ENCODE assay signal across 1 cellular context in the genomic region with DNA sequence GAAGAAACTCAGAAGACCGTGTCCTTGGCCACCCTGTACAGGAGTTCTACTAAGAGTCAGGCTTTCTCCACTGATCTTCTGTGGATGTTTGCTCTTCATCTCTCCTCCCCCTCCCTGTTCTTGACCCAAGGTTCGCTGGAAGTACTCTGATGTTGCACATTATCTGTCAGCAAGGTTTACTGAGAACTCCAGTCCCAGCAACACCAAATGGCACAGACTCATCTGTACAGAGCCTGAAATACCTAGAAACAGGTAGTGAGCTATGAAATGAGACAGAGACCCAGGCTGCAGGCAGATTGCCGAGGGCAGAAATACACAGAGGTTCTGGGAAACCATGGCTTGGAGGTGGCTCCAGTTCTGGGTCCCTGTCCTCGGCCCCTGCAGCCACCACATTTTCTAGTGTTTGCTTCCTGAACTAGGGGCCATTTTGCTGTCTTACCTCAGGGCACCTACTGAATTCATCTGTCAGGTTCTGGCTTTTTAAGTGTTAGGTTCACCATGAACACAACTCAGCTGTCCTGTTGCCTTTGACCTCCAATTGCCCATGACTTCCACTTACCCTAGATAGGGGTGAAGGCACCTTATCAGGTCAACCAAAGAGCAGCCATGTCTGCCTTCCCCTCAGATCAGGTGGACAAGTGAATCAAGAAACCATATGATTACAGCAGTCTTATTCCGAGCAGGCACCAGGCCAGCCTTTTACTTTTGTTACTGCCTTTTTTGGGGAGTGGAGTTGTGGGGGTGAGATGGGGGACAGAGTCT.
TF ChIP-seq lines count a peak whose summit lies in the region.

No MANE protein-coding gene starts in this region.

TF ChIP-seq in K562, 482 proteins besides CTCF, POLR2A, EP300 and RAD21 (continued from another document and continues in another):
- TF ChIP-seq, protein P1, sequence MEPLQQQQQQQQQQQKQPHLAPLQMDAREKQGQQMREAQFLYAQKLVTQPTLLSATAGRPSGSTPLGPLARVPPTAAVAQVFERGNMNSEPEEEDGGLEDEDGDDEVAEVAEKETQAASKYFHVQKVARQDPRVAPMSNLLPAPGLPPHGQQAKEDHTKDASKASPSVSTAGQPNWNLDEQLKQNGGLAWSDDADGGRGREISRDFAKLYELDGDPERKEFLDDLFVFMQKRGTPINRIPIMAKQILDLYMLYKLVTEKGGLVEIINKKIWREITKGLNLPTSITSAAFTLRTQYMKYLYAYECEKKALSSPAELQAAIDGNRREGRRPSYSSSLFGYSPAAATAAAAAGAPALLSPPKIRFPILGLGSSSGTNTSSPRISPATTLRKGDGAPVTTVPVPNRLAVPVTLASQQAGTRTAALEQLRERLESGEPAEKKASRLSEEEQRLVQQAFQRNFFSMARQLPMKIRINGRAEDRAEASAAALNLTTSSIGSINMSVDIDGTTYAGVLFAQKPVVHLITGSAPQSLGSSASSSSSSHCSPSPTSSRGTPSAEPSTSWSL (CRISPR knock-in tag; IDR thresholded peaks at IDR 0.05; ENCODE audit: borderline replicate concordance): no peak
- TF ChIP-seq FOXA3 (CRISPR knock-in tag; conservative IDR thresholded peaks at IDR 0.05 in 1 of 2, IDR thresholded peaks at IDR 0.05 in 1 of 2) (no peak), CEBPB (tag; IDR thresholded peaks at IDR 0.05) (no peak), GTF2F1 (IDR thresholded peaks at IDR 0.05; ENCODE audit: low read depth, low read length) (no peak), ZFX (CRISPR knock-in tag; IDR thresholded peaks at IDR 0.05) (no peak), TBL1XR1 (IDR thresholded peaks at IDR 0.05; ENCODE audit: low read length in 2 of 2) (no peak), DMBX1 (CRISPR knock-in tag; IDR thresholded peaks at IDR 0.05; ENCODE audit: borderline replicate concordance) (peak; percentile 82), RHOXF2B (CRISPR knock-in tag; conservative IDR thresholded peaks at IDR 0.05) (no peak), TAL1 (IDR thresholded peaks at IDR 0.05) (no peak), MTA1 (IDR thresholded peaks at IDR 0.05; ENCODE audit: borderline replicate concordance) (no peak), HNRNPUL1 (IDR thresholded peaks at IDR 0.05; ENCODE audit: low read length) (no peak), FOXK1 (CRISPR knock-in tag; IDR thresholded peaks at IDR 0.05; ENCODE audit: borderline replicate concordance) (no peak), ZNF324 (CRISPR knock-in tag; IDR thresholded peaks at IDR 0.05) (no peak), FOXM1 (IDR thresholded peaks at IDR 0.05; ENCODE audit: low read depth) (no peak), FOXM1 (CRISPR knock-in tag; IDR thresholded peaks at IDR 0.05; ENCODE audit: low read depth) (no peak), PYGO2 (tag; IDR thresholded peaks at IDR 0.05) (0 out of 2 replicates have a peak, but pooled peaks have one; percentile 24), ATF1 (CRISPR knock-in tag; IDR thresholded peaks at IDR 0.05) (no peak), ATF1 (tag; IDR thresholded peaks at IDR 0.05) (no peak), POLR2AphosphoS2 (IDR thresholded peaks at IDR 0.05; ENCODE audit: low read length) (no peak), SMAD4 (CRISPR knock-in tag; conservative IDR thresholded peaks at IDR 0.05) (0 out of 2 replicates have a peak, but pooled peaks have one; percentile 49), EWSR1 (IDR thresholded peaks at IDR 0.05; ENCODE audit: borderline replicate concordance, low read depth, partially characterized antibody) (no peak), HEY1 (CRISPR knock-in tag; IDR thresholded peaks at IDR 0.05; ENCODE audit: borderline replicate concordance) (no peak), ZNF589 (CRISPR knock-in tag; IDR thresholded peaks at IDR 0.05; ENCODE audit: low read depth) (no peak), NCOR1 (IDR thresholded peaks at IDR 0.05) (no peak), MXI1 (IDR thresholded peaks at IDR 0.05; ENCODE audit: low read depth, low read length) (no peak), ESRRA (IDR thresholded peaks at IDR 0.05; ENCODE audit: borderline replicate concordance, low read depth) (no peak), ARNT (IDR thresholded peaks at IDR 0.05) (no peak), NR4A1 (CRISPR knock-in tag; IDR thresholded peaks at IDR 0.05) (no peak), NR4A1 (tag; IDR thresholded peaks at IDR 0.05) (peak; percentile 67), SRSF3 (IDR thresholded peaks at IDR 0.05; ENCODE audit: insufficient read depth, low read length) (no peak), SMARCB1 (IDR thresholded peaks at IDR 0.05; ENCODE audit: insufficient read length, low read depth) (no peak), ELF2 (CRISPR knock-in tag; IDR thresholded peaks at IDR 0.05) (no peak)
- TF ChIP-seq, protein P2, sequence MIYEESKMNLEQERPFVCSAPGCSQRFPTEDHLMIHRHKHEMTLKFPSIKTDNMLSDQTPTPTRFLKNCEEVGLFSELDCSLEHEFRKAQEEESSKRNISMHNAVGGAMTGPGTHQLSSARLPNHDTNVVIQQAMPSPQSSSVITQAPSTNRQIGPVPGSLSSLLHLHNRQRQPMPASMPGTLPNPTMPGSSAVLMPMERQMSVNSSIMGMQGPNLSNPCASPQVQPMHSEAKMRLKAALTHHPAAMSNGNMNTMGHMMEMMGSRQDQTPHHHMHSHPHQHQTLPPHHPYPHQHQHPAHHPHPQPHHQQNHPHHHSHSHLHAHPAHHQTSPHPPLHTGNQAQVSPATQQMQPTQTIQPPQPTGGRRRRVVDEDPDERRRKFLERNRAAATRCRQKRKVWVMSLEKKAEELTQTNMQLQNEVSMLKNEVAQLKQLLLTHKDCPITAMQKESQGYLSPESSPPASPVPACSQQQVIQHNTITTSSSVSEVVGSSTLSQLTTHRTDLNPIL (CRISPR knock-in tag; IDR thresholded peaks at IDR 0.05): no peak
- TF ChIP-seq, protein P3, sequence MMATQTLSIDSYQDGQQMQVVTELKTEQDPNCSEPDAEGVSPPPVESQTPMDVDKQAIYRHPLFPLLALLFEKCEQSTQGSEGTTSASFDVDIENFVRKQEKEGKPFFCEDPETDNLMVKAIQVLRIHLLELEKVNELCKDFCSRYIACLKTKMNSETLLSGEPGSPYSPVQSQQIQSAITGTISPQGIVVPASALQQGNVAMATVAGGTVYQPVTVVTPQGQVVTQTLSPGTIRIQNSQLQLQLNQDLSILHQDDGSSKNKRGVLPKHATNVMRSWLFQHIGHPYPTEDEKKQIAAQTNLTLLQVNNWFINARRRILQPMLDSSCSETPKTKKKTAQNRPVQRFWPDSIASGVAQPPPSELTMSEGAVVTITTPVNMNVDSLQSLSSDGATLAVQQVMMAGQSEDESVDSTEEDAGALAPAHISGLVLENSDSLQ (IDR thresholded peaks at IDR 0.05): no peak
- TF ChIP-seq, protein P4, sequence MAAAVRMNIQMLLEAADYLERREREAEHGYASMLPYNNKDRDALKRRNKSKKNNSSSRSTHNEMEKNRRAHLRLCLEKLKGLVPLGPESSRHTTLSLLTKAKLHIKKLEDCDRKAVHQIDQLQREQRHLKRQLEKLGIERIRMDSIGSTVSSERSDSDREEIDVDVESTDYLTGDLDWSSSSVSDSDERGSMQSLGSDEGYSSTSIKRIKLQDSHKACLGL (CRISPR knock-in tag; IDR thresholded peaks at IDR 0.05; ENCODE audit: borderline replicate concordance, poor library complexity, severe bottlenecking): no peak
- TF ChIP-seq, protein P5, sequence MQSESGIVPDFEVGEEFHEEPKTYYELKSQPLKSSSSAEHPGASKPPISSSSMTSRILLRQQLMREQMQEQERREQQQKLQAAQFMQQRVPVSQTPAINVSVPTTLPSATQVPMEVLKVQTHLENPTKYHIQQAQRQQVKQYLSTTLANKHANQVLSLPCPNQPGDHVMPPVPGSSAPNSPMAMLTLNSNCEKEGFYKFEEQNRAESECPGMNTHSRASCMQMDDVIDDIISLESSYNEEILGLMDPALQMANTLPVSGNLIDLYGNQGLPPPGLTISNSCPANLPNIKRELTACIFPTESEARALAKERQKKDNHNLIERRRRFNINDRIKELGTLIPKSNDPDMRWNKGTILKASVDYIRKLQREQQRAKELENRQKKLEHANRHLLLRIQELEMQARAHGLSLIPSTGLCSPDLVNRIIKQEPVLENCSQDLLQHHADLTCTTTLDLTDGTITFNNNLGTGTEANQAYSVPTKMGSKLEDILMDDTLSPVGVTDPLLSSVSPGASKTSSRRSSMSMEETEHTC (IDR thresholded peaks at IDR 0.05): no peak
- TF ChIP-seq, protein P6, sequence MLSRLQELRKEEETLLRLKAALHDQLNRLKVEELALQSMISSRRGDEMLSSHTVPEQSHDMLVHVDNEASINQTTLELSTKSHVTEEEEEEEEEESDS (CRISPR knock-in tag; IDR thresholded peaks at IDR 0.05): no peak
- TF ChIP-seq, protein P7, sequence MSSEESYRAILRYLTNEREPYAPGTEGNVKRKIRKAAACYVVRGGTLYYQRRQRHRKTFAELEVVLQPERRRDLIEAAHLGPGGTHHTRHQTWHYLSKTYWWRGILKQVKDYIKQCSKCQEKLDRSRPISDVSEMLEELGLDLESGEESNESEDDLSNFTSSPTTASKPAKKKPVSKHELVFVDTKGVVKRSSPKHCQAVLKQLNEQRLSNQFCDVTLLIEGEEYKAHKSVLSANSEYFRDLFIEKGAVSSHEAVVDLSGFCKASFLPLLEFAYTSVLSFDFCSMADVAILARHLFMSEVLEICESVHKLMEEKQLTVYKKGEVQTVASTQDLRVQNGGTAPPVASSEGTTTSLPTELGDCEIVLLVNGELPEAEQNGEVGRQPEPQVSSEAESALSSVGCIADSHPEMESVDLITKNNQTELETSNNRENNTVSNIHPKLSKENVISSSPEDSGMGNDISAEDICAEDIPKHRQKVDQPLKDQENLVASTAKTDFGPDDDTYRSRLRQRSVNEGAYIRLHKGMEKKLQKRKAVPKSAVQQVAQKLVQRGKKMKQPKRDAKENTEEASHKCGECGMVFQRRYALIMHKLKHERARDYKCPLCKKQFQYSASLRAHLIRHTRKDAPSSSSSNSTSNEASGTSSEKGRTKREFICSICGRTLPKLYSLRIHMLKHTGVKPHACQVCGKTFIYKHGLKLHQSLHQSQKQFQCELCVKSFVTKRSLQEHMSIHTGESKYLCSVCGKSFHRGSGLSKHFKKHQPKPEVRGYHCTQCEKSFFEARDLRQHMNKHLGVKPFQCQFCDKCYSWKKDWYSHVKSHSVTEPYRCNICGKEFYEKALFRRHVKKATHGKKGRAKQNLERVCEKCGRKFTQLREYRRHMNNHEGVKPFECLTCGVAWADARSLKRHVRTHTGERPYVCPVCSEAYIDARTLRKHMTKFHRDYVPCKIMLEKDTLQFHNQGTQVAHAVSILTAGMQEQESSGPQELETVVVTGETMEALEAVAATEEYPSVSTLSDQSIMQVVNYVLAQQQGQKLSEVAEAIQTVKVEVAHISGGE (CRISPR knock-in tag; IDR thresholded peaks at IDR 0.05): 0 out of 6 replicates have a peak, but pooled peaks of 1 of the 3 experiments have one; percentile 26
- TF ChIP-seq, protein P8, sequence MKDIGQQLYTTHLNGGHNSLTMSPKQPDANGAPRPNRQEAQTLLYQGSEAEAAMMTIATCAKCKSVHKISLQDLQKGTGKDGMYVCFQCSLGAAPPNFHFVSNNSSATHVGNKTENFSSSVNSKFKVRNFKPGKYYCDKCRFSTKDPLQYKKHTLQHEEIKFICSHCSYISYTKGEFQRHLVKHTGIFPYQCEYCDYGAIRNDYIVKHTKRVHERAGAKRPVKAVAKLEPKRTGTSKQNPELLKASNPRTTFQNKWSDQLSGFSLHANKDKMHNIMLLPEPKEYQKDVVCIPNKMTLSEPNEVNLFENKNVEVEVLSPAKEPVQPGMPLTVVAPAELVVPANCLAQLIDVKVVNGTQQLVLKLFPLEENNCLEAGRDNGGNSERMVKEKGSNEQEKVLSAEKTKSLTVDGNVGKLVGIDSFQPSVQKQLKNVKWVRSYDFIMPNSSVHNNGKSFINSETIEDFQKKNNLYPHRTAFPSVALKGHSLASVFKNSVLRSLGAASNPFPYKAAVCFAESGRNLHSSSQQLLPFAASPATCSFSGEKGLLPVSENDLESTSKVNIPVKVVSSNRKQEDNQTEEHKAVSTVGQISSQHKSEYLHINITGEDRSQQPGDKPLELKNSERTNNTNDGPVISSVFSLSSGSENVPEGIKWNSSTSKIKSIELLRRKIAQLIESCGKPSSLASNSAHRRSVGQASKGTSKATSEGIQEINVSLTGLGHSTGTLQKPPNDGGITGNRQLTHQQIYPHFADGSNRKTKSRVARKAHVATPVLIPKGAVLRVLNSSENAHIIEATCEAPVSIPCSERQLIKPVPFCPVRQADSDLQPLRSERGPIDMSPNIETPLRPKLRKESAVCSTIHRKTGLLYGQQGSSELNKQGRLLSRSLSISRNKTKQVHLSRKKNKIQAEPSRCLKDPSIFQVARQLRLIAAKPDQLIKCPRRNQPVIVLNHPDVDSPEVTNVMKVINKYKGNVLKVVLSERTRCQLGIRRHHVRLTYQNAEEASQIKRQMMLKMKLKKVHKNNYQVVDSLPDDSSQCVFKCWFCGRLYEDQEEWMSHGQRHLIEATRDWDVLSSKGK (CRISPR knock-in tag; IDR thresholded peaks at IDR 0.05): no peak
- TF ChIP-seq, protein P9, sequence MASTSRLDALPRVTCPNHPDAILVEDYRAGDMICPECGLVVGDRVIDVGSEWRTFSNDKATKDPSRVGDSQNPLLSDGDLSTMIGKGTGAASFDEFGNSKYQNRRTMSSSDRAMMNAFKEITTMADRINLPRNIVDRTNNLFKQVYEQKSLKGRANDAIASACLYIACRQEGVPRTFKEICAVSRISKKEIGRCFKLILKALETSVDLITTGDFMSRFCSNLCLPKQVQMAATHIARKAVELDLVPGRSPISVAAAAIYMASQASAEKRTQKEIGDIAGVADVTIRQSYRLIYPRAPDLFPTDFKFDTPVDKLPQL (IDR thresholded peaks at IDR 0.05; ENCODE audit: extremely low read depth, insufficient read length): no peak
- TF ChIP-seq, protein P10, sequence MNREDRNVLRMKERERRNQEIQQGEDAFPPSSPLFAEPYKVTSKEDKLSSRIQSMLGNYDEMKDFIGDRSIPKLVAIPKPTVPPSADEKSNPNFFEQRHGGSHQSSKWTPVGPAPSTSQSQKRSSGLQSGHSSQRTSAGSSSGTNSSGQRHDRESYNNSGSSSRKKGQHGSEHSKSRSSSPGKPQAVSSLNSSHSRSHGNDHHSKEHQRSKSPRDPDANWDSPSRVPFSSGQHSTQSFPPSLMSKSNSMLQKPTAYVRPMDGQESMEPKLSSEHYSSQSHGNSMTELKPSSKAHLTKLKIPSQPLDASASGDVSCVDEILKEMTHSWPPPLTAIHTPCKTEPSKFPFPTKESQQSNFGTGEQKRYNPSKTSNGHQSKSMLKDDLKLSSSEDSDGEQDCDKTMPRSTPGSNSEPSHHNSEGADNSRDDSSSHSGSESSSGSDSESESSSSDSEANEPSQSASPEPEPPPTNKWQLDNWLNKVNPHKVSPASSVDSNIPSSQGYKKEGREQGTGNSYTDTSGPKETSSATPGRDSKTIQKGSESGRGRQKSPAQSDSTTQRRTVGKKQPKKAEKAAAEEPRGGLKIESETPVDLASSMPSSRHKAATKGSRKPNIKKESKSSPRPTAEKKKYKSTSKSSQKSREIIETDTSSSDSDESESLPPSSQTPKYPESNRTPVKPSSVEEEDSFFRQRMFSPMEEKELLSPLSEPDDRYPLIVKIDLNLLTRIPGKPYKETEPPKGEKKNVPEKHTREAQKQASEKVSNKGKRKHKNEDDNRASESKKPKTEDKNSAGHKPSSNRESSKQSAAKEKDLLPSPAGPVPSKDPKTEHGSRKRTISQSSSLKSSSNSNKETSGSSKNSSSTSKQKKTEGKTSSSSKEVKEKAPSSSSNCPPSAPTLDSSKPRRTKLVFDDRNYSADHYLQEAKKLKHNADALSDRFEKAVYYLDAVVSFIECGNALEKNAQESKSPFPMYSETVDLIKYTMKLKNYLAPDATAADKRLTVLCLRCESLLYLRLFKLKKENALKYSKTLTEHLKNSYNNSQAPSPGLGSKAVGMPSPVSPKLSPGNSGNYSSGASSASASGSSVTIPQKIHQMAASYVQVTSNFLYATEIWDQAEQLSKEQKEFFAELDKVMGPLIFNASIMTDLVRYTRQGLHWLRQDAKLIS (CRISPR knock-in tag; IDR thresholded peaks at IDR 0.05): no peak
